Comparison of ENCODE assay signal across 11 cellular contexts in the genomic region with DNA sequence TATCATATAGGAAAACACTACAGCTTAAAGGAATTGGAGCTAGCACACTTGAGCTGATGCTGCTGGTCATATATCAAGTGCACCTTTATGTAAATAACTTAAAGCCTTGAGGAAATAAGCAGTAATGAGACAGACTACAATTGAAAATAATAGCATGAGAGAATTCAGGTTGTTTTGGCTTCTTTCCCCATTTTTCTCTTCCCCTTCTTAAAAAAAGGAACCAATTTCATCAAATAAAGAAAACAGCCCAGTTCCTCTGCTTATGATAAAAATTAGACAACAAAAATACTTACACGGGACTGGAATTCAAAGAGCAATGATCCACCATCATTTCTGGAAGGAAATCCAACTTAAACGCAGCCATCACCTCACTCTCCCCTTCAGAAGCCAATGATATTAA. TPM values are rescaled to one million over a fixed set of nuclear protein-coding genes. Genes with fewer than 3 reads are reported as not detected.
DNase-seq lines count a peak whose midpoint lies in the region; ATAC-seq and TF ChIP-seq lines count a peak whose summit lies in the region.
"Had no signal": no experiment of that assay in that cellular context is flagged by ENCODE, and none has a peak within 500 bp of the region (broad histone marks: within the 10 kb centered on the region; RNA-seq: fewer than 3 reads in every experiment).

No MANE protein-coding gene starts in this region.

- peak overlapping the region; percentile 2 for H3K27ac Mint-ChIP-seq in activated naive CD8-positive, alpha-beta T cell treated with anti-CD3 and anti-CD28 coated beads, Interleukin-2, amount 50 U/mL, for 24 hours
- H3K27ac Mint-ChIP-seq in neural progenitor cell = peak overlapping the region; percentile 19

- no peak for TF ChIP-seq CTCF in neural progenitor cell (IDR thresholded peaks at IDR 0.05)

- H3K9me3 Mint-ChIP-seq in activated naive CD8-positive, alpha-beta T cell treated with anti-CD3 and anti-CD28 coated beads, Interleukin-2, amount 50 U/mL, for 24 hours = no peaks in the 10 kb centered on the region
- no peaks in the 10 kb centered on the region for H3K9me3 Mint-ChIP-seq in neural progenitor cell

- H3K36me3 Mint-ChIP-seq in activated naive CD8-positive, alpha-beta T cell treated with anti-CD3 and anti-CD28 coated beads, Interleukin-2, amount 50 U/mL, for 24 hours (ENCODE audit: low read depth) = peaks cover 35% of the 10 kb centered on the region
- peaks cover 15% of the 10 kb centered on the region for H3K36me3 Mint-ChIP-seq in neural progenitor cell

- H3K27me3 ChIP-seq in Karpas-422 (ENCODE audit: low read length) (no peaks in the 10 kb centered on the region), neural progenitor cell (no peaks in the 10 kb centered on the region)

- peak overlapping the region; percentile 49 for H3K4me2 ChIP-seq in Karpas-422 (ENCODE audit: low read depth, low read length, poor library complexity, severe bottlenecking)
- H3K4me2 ChIP-seq in neural progenitor cell = no peak overlapping the region

- H3K27ac ChIP-seq in Karpas-422 (ENCODE audit: low read length) = peak overlapping the region; percentile 56
- H3K27ac ChIP-seq in neural progenitor cell = peak overlapping the region; percentile 43

- peak overlapping the region; percentile 31 for H3K9ac ChIP-seq in Karpas-422 (ENCODE audit: low read length)
- H3K9ac ChIP-seq in neural progenitor cell = no peak overlapping the region

- H3K9me3 ChIP-seq in Karpas-422 (ENCODE audit: low read length) (no peaks in the 10 kb centered on the region), neural progenitor cell (ENCODE audit: low read depth) (no peaks in the 10 kb centered on the region)

- no peak overlapping the region for H3K4me3 Mint-ChIP-seq in activated naive CD8-positive, alpha-beta T cell treated with anti-CD3 and anti-CD28 coated beads, Interleukin-2, amount 50 U/mL, for 24 hours
- no peak overlapping the region for H3K4me3 Mint-ChIP-seq in neural progenitor cell

- H3K36me3 ChIP-seq in Karpas-422 (ENCODE audit: insufficient read depth, low read length) (peaks cover 31% of the 10 kb centered on the region), neural progenitor cell (peaks cover 3% of the 10 kb centered on the region)

- H4K20me1 ChIP-seq in Karpas-422 (ENCODE audit: insufficient read depth, low read depth, low read length) = no peaks in the 10 kb centered on the region
- H4K20me1 ChIP-seq in neural progenitor cell (ENCODE audit: low read depth) = peaks cover 98% of the 10 kb centered on the region

- no peak overlapping the region for H2AFZ ChIP-seq in Karpas-422 (ENCODE audit: low read length)
- no peak overlapping the region for H2AFZ ChIP-seq in neural progenitor cell (replicated peaks)

- H3K4me3 ChIP-seq in Karpas-422 (ENCODE audit: low read length) (no peak overlapping the region; the same call in 1 of the 2 replicates), neural progenitor cell (no peak overlapping the region)

- ATAC-seq in activated naive CD8-positive, alpha-beta T cell treated with anti-CD3 and anti-CD28 coated beads, Interleukin-2, amount 50 U/mL, for 24 hours = no peak
- ATAC-seq in HG03108 (IDR thresholded peaks at IDR 0.05; ENCODE audit: unreplicated experiment) = no peak

- H3K4me1 Mint-ChIP-seq in activated naive CD8-positive, alpha-beta T cell treated with anti-CD3 and anti-CD28 coated beads, Interleukin-2, amount 50 U/mL, for 24 hours = peaks cover 40% of the 10 kb centered on the region
- H3K4me1 Mint-ChIP-seq in neural progenitor cell = peaks cover 13% of the 10 kb centered on the region

- peaks cover 6% of the 10 kb centered on the region for H3F3A ChIP-seq in neural progenitor cell (ENCODE audit: low read depth)

- DNase-seq in NOMO-1 (lab: John Stamatoyannopoulos, UW; ENCODE audit: unreplicated experiment in 2 of 2) = peak; percentile 24 to 65
- no peak for DNase-seq in NOMO-1 treated with dmso at 0.1 percent for 144 hours (lab: John Stamatoyannopoulos, UW; ENCODE audit: unreplicated experiment)
- DNase-seq in Karpas-422 = no peak
- no peak for DNase-seq in activated naive CD8-positive, alpha-beta T cell treated with anti-CD3 and anti-CD28 coated beads, Interleukin-2, amount 50 U/mL, for 24 hours
- no peak for DNase-seq in neural progenitor cell (ENCODE audit: low spot score)
- no peak for DNase-seq in cerebellar cortex (ENCODE audit: low spot score)
- DNase-seq in GOT3 (lab: John Stamatoyannopoulos, UW) = no peak
- DNase-seq: IMR-90, NCI-H1694 treated with DMSO at 0.1 percent for 48 hours, T-helper 1 cell had no signal

- H3K9me2 ChIP-seq in Karpas-422 (replicated peaks; ENCODE audit: insufficient read depth, low read length) = no peaks in the 10 kb centered on the region

- H3K79me2 ChIP-seq in Karpas-422 (ENCODE audit: low read length) = peaks cover 100% of the 10 kb centered on the region
- H3K79me2 ChIP-seq in neural progenitor cell (ENCODE audit: low read depth) = peaks cover 100% of the 10 kb centered on the region

- H3K4me1 ChIP-seq in Karpas-422 (ENCODE audit: low read length) (peaks cover 60% of the 10 kb centered on the region), neural progenitor cell (peaks cover 24% of the 10 kb centered on the region)

- H3K27me3 Mint-ChIP-seq in activated naive CD8-positive, alpha-beta T cell treated with anti-CD3 and anti-CD28 coated beads, Interleukin-2, amount 50 U/mL, for 24 hours = no peaks in the 10 kb centered on the region
- no peaks in the 10 kb centered on the region for H3K27me3 Mint-ChIP-seq in neural progenitor cell (ENCODE audit: insufficient read depth, low read depth)

RNA-seq across cellular contexts. Expression of a gene that starts 50.2 kb away (rescaled TPM):
- 0.52 and 4.5 TPM in 2 replicates for total RNA-seq in Karpas-422 (2014; rRNA removed; shearing (Covaris generic); ENCODE audit: low replicate concordance)
- not detected in 2 replicates for total RNA-seq in neural progenitor cell (ENCODE audit: low replicate concordance)
- total RNA-seq: IMR-90 had no signal

RNA-seq across cellular contexts. Expression of a gene that starts 53.8 kb away (rescaled TPM):
- total RNA-seq in Karpas-422 (2014; rRNA removed; shearing (Covaris generic); ENCODE audit: low replicate concordance) = 130 and 148 TPM in 2 replicates
- 170 and 173 TPM in 2 replicates for total RNA-seq in neural progenitor cell (ENCODE audit: low replicate concordance)

Comparison
In these comparisons a context has a peak if more than half of its experiments do, and no peak if none do; other contexts are left out.
1. DNase-seq: peak in NOMO-1 (2 of 2); none in NOMO-1 treated with dmso at 0.1 percent for 144 hours (single experiment), Karpas-422 (single experiment), activated naive CD8-positive, alpha-beta T cell treated with anti-CD3 and anti-CD28 coated beads, Interleukin-2, amount 50 U/mL, for 24 hours (single experiment), neural progenitor cell (single experiment), cerebellar cortex (single experiment) and GOT3 (single experiment).